In genomic region chr7:122352454-122352853, GRCh38 we compare ENCODE assay signal across 1 cellular context.
TF ChIP-seq lines count a peak whose summit lies in the region.

No MANE protein-coding gene starts in this region.

TF ChIP-seq in GM23338, 12 proteins besides CTCF, POLR2A, EP300 and RAD21 (continued from another document):
- TF ChIP-seq ETS1 (IDR thresholded peaks at IDR 0.05) (no peak), REST (IDR thresholded peaks at IDR 0.05; ENCODE audit: unreplicated experiment) (no peak), ZNF331 (CRISPR knock-in tag; IDR thresholded peaks at IDR 0.05; ENCODE audit: low read depth) (no peak), POLR2AphosphoS5 (IDR thresholded peaks at IDR 0.05; ENCODE audit: low read depth) (no peak), STAT1 (IDR thresholded peaks at IDR 0.05; ENCODE audit: unreplicated experiment) (no peak), EZH2 (IDR thresholded peaks at IDR 0.05; ENCODE audit: low read depth, unreplicated experiment) (no peak), JUNB (IDR thresholded peaks at IDR 0.05; ENCODE audit: unreplicated experiment) (no peak), NANOG (IDR thresholded peaks at IDR 0.05; ENCODE audit: borderline replicate concordance) (no peak), ZNF114 (CRISPR knock-in tag; IDR thresholded peaks at IDR 0.05) (no peak), CREB1 (CRISPR knock-in tag; IDR thresholded peaks at IDR 0.05; ENCODE audit: low read depth) (no peak)
